1 cellular context compared by ENCODE assay signal in the genomic region with DNA sequence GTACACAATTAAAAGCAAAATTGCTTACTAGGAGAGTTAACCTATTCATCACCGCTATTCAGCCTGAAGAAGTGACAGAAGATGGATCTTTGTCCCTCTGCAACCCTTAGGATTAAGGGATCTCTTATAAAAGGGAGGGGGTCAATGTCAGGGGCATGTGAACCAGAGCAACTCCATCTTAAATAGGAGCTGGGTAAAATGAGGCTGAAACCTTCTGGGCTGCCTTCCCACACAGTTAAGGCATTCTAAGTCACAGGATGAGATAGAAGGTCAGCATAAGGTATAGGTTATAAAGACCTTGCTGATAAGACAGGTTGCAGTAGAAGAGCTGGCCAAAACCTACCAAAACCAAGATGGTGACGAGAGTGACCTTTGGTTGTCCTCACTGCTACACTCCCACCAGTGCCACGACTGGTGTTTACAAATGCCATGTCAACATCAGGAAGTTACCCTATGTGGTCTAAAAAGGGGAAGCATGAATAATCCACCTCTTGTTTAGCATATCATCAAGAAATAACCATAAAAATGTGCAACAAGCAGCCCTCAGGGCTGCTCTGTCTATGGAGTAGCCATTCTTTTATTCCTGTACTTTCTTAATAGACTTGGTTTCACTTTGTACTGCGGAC. TPM values are rescaled to one million over a fixed set of nuclear protein-coding genes. Genes with fewer than 3 reads are reported as not detected.
"Had no signal": no experiment of that assay in that cellular context is flagged by ENCODE, and none has a peak within 500 bp of the region (broad histone marks: within the 10 kb centered on the region; RNA-seq: fewer than 3 reads in every experiment).

No MANE protein-coding gene starts in this region.

RNA-seq across cellular contexts. Expression of gene NEK2, which starts 35.3 kb away (rescaled TPM):
- total RNA-seq: psoas muscle had no signal
